17 cellular contexts compared by ENCODE assay signal in genomic region chr2:179266271-179266670, GRCh38. TPM values are rescaled to one million over a fixed set of nuclear protein-coding genes. Genes with fewer than 3 reads are reported as not detected.
DNase-seq lines count a peak whose midpoint lies in the region; ATAC-seq and TF ChIP-seq lines count a peak whose summit lies in the region.
"Had no signal": no experiment of that assay in that cellular context is flagged by ENCODE, and none has a peak within 500 bp of the region (broad histone marks: within the 10 kb centered on the region; RNA-seq: fewer than 3 reads in every experiment).

No MANE protein-coding gene starts in this region.

- H3F3A ChIP-seq in PC-3 (ENCODE audit: low read length, unreplicated experiment): no peaks in the 10 kb centered on the region

- in situ Hi-C loops in mammary epithelial cell (cut with MboI; ENCODE audit: low sequenced_read_pairs in 2 of 2): no loop called here

- no TSS peak for BruUV-seq in MCF 10A (replicated peaks; lab: Mats Ljungman, UMichigan)
- no TSS peak for BruUV-seq in mammary epithelial cell (replicated peaks; lab: Mats Ljungman, UMichigan)
- no TSS peak for BruUV-seq in PC-3 (replicated peaks; lab: Mats Ljungman, UMichigan)

- no peaks in the 10 kb centered on the region for H3K9me3 ChIP-seq in mammary epithelial cell (replicated peaks; ENCODE audit: insufficient read depth, low read length)
- no peaks in the 10 kb centered on the region for H3K9me3 ChIP-seq in upper lobe of right lung
- no peaks in the 10 kb centered on the region for H3K9me3 ChIP-seq in PC-3 (ENCODE audit: low read length)
- H3K9me3 ChIP-seq: neutrophil had no signal

- peak overlapping the region; percentile 85 for H3K4me3 Mint-ChIP-seq in MCF 10A (ENCODE audit: unreplicated experiment)
- H3K4me3 Mint-ChIP-seq in natural killer cell: peak overlapping the region; percentile 59

- no peak overlapping the region for H3K4me2 ChIP-seq in mammary epithelial cell (ENCODE audit: insufficient read depth, low read depth, low read length)
- H3K4me2 ChIP-seq in PC-3 (ENCODE audit: low read length): no peak overlapping the region

- H3K27me3 Mint-ChIP-seq in MCF 10A (ENCODE audit: insufficient read depth, unreplicated experiment) (no peaks in the 10 kb centered on the region), natural killer cell (ENCODE audit: low read depth in 2 of 2) (peaks cover 7 to 11% of the 10 kb centered on the region in 2 donors)

- H3K36me3 Mint-ChIP-seq in MCF 10A (ENCODE audit: insufficient read depth, unreplicated experiment) (no peaks in the 10 kb centered on the region), natural killer cell (no peaks in the 10 kb centered on the region)

- H3K4me3 ChIP-seq in mammary epithelial cell (replicated peaks in 1 of 3; ENCODE audit: insufficient read depth in 1 of 3, low read depth in 2 of 3, low read length in 3 of 3) (no peak overlapping the region), coronary artery (no peak overlapping the region), upper lobe of right lung (no peak overlapping the region), PC-3 (ENCODE audit: low read length) (no peak overlapping the region)

- H3K4me1 Mint-ChIP-seq in MCF 10A (ENCODE audit: insufficient read depth, unreplicated experiment) (peaks cover 31% of the 10 kb centered on the region), natural killer cell (peaks cover 13 to 27% of the 10 kb centered on the region in 2 donors)

- no peak for TF ChIP-seq CTCF in MCF 10A (IDR thresholded peaks at IDR 0.05; ENCODE audit: unreplicated experiment)
- no peak for TF ChIP-seq CTCF in mammary epithelial cell (conservative IDR thresholded peaks at IDR 0.05 in 1 of 2, IDR thresholded peaks at IDR 0.05 in 1 of 2; ENCODE audit: extremely low read depth in 1 of 2, insufficient read depth in 1 of 2, low read depth in 1 of 2, low read length in 2 of 2)
- no peak for TF ChIP-seq CTCF in coronary artery (IDR thresholded peaks at IDR 0.05)
- no peak for TF ChIP-seq CTCF in natural killer cell (IDR thresholded peaks at IDR 0.05)
- TF ChIP-seq CTCF in upper lobe of right lung (IDR thresholded peaks at IDR 0.05): no peak
- no peak for TF ChIP-seq CTCF in PC-3 (conservative IDR thresholded peaks at IDR 0.05; ENCODE audit: low read depth, low read length)

- H2AFZ ChIP-seq in mammary epithelial cell (ENCODE audit: low read depth, low read length) (no peak overlapping the region), PC-3 (ENCODE audit: low read length) (no peak overlapping the region)

- H4K20me1 ChIP-seq in mammary epithelial cell (ENCODE audit: insufficient read depth, low read length): no peaks in the 10 kb centered on the region
- peaks cover 6% of the 10 kb centered on the region; the same call in 1 of the 2 replicates for H4K20me1 ChIP-seq in PC-3 (ENCODE audit: low read length)

- peak overlapping the region; percentile 77 for H3K27ac Mint-ChIP-seq in MCF 10A (ENCODE audit: low read depth, unreplicated experiment)
- H3K27ac Mint-ChIP-seq in natural killer cell: no peak overlapping the region

- no peak overlapping the region for H3K27ac ChIP-seq in mammary epithelial cell (ENCODE audit: insufficient read depth, low read depth, low read length)
- H3K27ac ChIP-seq in coronary artery: peak overlapping the region; percentile 16 to 90
- H3K27ac ChIP-seq in upper lobe of right lung: no peak overlapping the region
- no peak overlapping the region for H3K27ac ChIP-seq in PC-3 (ENCODE audit: low read length)

- dilution Hi-C loops in mammary epithelial cell (cut with HindIII; ENCODE audit: low sequenced_read_pairs): no loop called here

- no peak for DNase-seq in MCF 10A (ENCODE audit: unreplicated experiment)
- DNase-seq in mammary epithelial cell: no peak
- no peak for DNase-seq in coronary artery (ENCODE audit: low spot score)
- DNase-seq in natural killer cell: no peak
- no peak for DNase-seq in upper lobe of right lung
- DNase-seq in NCI-H2081 treated with DMSO at 0.1 percent for 48 hours (lab: John Stamatoyannopoulos, UW): no peak
- DNase-seq in inferior parietal cortex (ENCODE audit: extremely low spot score): no peak
- no peak for DNase-seq in PC-3
- DNase-seq: activated CD8-positive, alpha-beta memory T cell treated with anti-CD3 and anti-CD28 coated beads, Interleukin-2, amount 50 U/mL, for 4 hours; activated naive CD4-positive, alpha-beta T cell; DMS79 treated with DMSO at 0.1 percent for 48 hours; hippocampal formation; mesenchymal stem cell; MM.1S; right cardiac atrium; stimulated activated CD4-positive, alpha-beta T cell treated with anti-CD3 and anti-CD28 coated beads, Interleukin-15, amount 100 ng/mL, for 24 hours had no signal

- H3K27me3 ChIP-seq in mammary epithelial cell (ENCODE audit: insufficient read depth, low read length) (no peaks in the 10 kb centered on the region), upper lobe of right lung (no peaks in the 10 kb centered on the region), PC-3 (ENCODE audit: low read length) (no peaks in the 10 kb centered on the region)
- H3K27me3 ChIP-seq: neutrophil had no signal

- no peak overlapping the region for H3K9ac ChIP-seq in mammary epithelial cell (ENCODE audit: insufficient read depth, low read length)
- H3K9ac ChIP-seq in PC-3 (ENCODE audit: low read length): no peak overlapping the region

- H3K79me2 ChIP-seq in mammary epithelial cell (ENCODE audit: insufficient read depth, low read length) (peaks cover 29% of the 10 kb centered on the region), PC-3 (ENCODE audit: low read length) (peaks cover 27% of the 10 kb centered on the region)

- H3K4me1 ChIP-seq in mammary epithelial cell (ENCODE audit: insufficient read depth, low read length) (peaks cover 25% of the 10 kb centered on the region), upper lobe of right lung (peaks cover 8% of the 10 kb centered on the region), PC-3 (ENCODE audit: insufficient read depth, low read length) (peaks cover 45% of the 10 kb centered on the region)

- ATAC-seq in natural killer cell: no peak
- peak; percentile 2 for ATAC-seq in upper lobe of right lung
- no peak for ATAC-seq in PC-3
- ATAC-seq: right cardiac atrium had no signal

- WGBS in mammary epithelial cell (ENCODE audit: low coverage, missing lambda C conversion rate): 95% methylated on average over 4 of the region's 4 CpGs

- CTCF ChIA-PET in MCF 10A (lab: Yijun Ruan, JAX): interaction anchor here (0.7 kb wide), 1 partner anchor 27 kb away, joined by 5 read pairs; no protein-coding TSS in a partner anchor
- CTCF ChIA-PET in mammary epithelial cell (lab: Charles Lee; ENCODE audit: low non-redundant PET): no interaction called here
- CTCF ChIA-PET in PC-3 (lab: Charles Lee): no interaction called here

- H3K36me3 ChIP-seq in mammary epithelial cell (ENCODE audit: insufficient read depth, low read length) (no peaks in the 10 kb centered on the region), upper lobe of right lung (no peaks in the 10 kb centered on the region), PC-3 (ENCODE audit: low read depth, low read length) (no peaks in the 10 kb centered on the region)
- H3K36me3 ChIP-seq: neutrophil had no signal

- intact Hi-C loops in MCF 10A (cut with micrococcal nuclease): no loop called here
- intact Hi-C loops in mammary epithelial cell (cut with micrococcal nuclease): no loop called here
- intact Hi-C loops in natural killer cell (cut with micrococcal nuclease): no loop called here
- intact Hi-C loops in upper lobe of right lung (cut with DNase I): no loop called here
- intact Hi-C loops in PC-3 (cut with micrococcal nuclease): no loop called here

- H3K9me2 ChIP-seq in PC-3 (replicated peaks; ENCODE audit: low read length): no peaks in the 10 kb centered on the region

- H3K9me3 Mint-ChIP-seq in MCF 10A (ENCODE audit: unreplicated experiment): no peaks in the 10 kb centered on the region
- no peaks in the 10 kb centered on the region for H3K9me3 Mint-ChIP-seq in natural killer cell

- POLR2A ChIA-PET in MCF 10A (lab: Yijun Ruan, JAX) (interaction anchor here (1.1 to 1.2 kb wide), 2 partner anchors 11 to 29 kb away, joined by 3 to 5 read pairs; no protein-coding TSS in a partner anchor), PC-3 (lab: Charles Lee; ENCODE audit: unreplicated experiment) (interaction anchor here (0.6 kb wide), 1 partner anchor 941 kb away, joined by 4 read pairs; no protein-coding TSS in a partner anchor)

RNA-seq across cellular contexts. Expression of gene SESTD1, which starts 1.6 kb away (rescaled TPM):
- total RNA-seq in MCF 10A (2022): 43.0 and 58.5 TPM in 2 replicates
- 10 to 100 TPM; 20.7 to 32.1 TPM for total RNA-seq in mammary epithelial cell
- polyA plus RNA-seq in mammary epithelial cell: 24.6 TPM
- polyA minus RNA-seq in mammary epithelial cell: 65.0 TPM
- 10 to 100 TPM; 14.7 to 25.2 (median 19.0) TPM for total RNA-seq in natural killer cell
- 107 TPM for total RNA-seq in upper lobe of right lung
- 12.2 and 21.3 TPM in 2 replicates for total RNA-seq in PC-3 (2014; rRNA removed)

Comparison
In these comparisons a context has a peak if more than half of its experiments do, and no peak if none do; other contexts are left out.
1. H3K27ac ChIP-seq: peak in coronary artery (2 of 2); none in mammary epithelial cell (single experiment), upper lobe of right lung (single experiment) and PC-3 (single experiment).